Comparison of ENCODE assay signal across 9 cellular contexts in genomic region chr11:27722945-27723344, GRCh38. TPM values are rescaled to one million over a fixed set of nuclear protein-coding genes. Genes with fewer than 3 reads are reported as not detected.
DNase-seq lines count a peak whose midpoint lies in the region; ATAC-seq and TF ChIP-seq lines count a peak whose summit lies in the region.
"Had no signal": no experiment of that assay in that cellular context is flagged by ENCODE, and none has a peak within 500 bp of the region (broad histone marks: within the 10 kb centered on the region; RNA-seq: fewer than 3 reads in every experiment).

No MANE protein-coding gene starts in this region.

- H3K4me1 ChIP-seq in heart left ventricle (peaks cover 0 to 33% (median 5%) of the 10 kb centered on the region in 12 donors), adipocyte (ENCODE audit: control insufficient read depth, insufficient read depth, low read length) (peaks cover 14% of the 10 kb centered on the region), iPS DF 6.9 (ENCODE audit: control insufficient read depth, insufficient read depth, low read length) (peaks cover 5% of the 10 kb centered on the region; the same call in 1 of the 2 replicates), thoracic aorta (ENCODE audit: control insufficient read depth in 1 of 2, low read depth in 2 of 2) (peaks cover 17 to 19% of the 10 kb centered on the region in 2 donors)

- H3K27ac ChIP-seq in heart left ventricle (no peak overlapping the region), iPS DF 6.9 (ENCODE audit: low read length) (no peak overlapping the region), thoracic aorta (no peak overlapping the region)

- TF ChIP-seq CTCF in heart left ventricle (IDR thresholded peaks at IDR 0.05) (no peak), thoracic aorta (IDR thresholded peaks at IDR 0.05) (no peak)

- no peak for TF ChIP-seq POLR2A in heart left ventricle (IDR thresholded peaks at IDR 0.05)

- H3K36me3 ChIP-seq in heart left ventricle (no peaks in the 10 kb centered on the region), adipocyte (ENCODE audit: control insufficient read depth, insufficient read depth, low read length, severe bottlenecking) (no peaks in the 10 kb centered on the region), iPS DF 6.9 (ENCODE audit: control insufficient read depth, insufficient read depth, low read length) (no peaks in the 10 kb centered on the region), thoracic aorta (no peaks in the 10 kb centered on the region)

- 0 to 3% (median 2%) methylated on average over 16 to 19 of the region's 19 CpGs for WGBS in heart left ventricle, 4 donors
- WGBS in iPS DF 6.9 (ENCODE audit: insufficient coverage, insufficient read length), result no CpG with 5 or more reads among the region's 19 CpGs

- ATAC-seq in heart left ventricle, result no peak
- ATAC-seq in Right ventricle myocardium superior (ENCODE audit: poor library complexity), result no peak
- no peak for ATAC-seq in thoracic aorta (ENCODE audit: insufficient number of reproducible peaks, low FRiP score, low read depth)
- ATAC-seq in HG02870 (IDR thresholded peaks at IDR 0.05; ENCODE audit: unreplicated experiment), result no peak

- H3K9me3 ChIP-seq in heart left ventricle, result no peaks in the 10 kb centered on the region
- H3K9me3 ChIP-seq in adipocyte (ENCODE audit: control insufficient read depth, low read length), result no peaks in the 10 kb centered on the region
- H3K9me3 ChIP-seq in iPS DF 6.9 (ENCODE audit: control insufficient read depth, insufficient read depth, low read length), result no peaks in the 10 kb centered on the region
- no peaks in the 10 kb centered on the region for H3K9me3 ChIP-seq in thoracic aorta

- H3K27me3 ChIP-seq in heart left ventricle (peaks cover 23 to 74% (median 53%) of the 10 kb centered on the region in 9 donors), adipocyte (replicated peaks; ENCODE audit: control insufficient read depth, insufficient read depth, low read length) (peaks cover 43% of the 10 kb centered on the region), iPS DF 6.9 (ENCODE audit: control insufficient read depth, insufficient read depth, low read length) (peaks cover 13% of the 10 kb centered on the region), thoracic aorta (replicated peaks; ENCODE audit: insufficient read depth) (peaks cover 9% of the 10 kb centered on the region)

- H3K4me3 ChIP-seq in heart left ventricle (peak overlapping the region in 10 of 12 donors; percentile 16 to 53 (median 43)), adipocyte (ENCODE audit: low read length) (peak overlapping the region; percentile 77), iPS DF 6.9 (ENCODE audit: low read length) (peak overlapping the region; percentile 63; the same call in 1 of the 2 replicates), thoracic aorta (peak overlapping the region; percentile 65)

- H3K9ac ChIP-seq in adipocyte (ENCODE audit: low read length), result no peak overlapping the region

- intact Hi-C loops in heart left ventricle (cut with DNase I), result no loop called here
- intact Hi-C loops in Right ventricle myocardium superior (cut with DNase I), result no loop called here
- intact Hi-C loops in posterior vena cava (cut with DNase I), result loop anchor here in 1 of 2 donors (10.0 kb wide), 1 partner anchor 132 kb away; no protein-coding TSS in a partner anchor

- no peak for DNase-seq in heart left ventricle
- no peak for DNase-seq in Right ventricle myocardium superior
- peak; percentile 26 for DNase-seq in adipocyte (ENCODE audit: low read depth)
- DNase-seq in iPS DF 6.9 (ENCODE audit: low read depth, low spot score), result no peak
- DNase-seq in thoracic aorta (ENCODE audit: low spot score), result no peak
- no peak for DNase-seq in posterior vena cava (ENCODE audit: low spot score)
- no peak for DNase-seq in stimulated activated naive CD4-positive, alpha-beta T cell treated with Interleukin-2 at 50 U/mL for 16 hours (lab: John Stamatoyannopoulos, UW)

RNA-seq across cellular contexts. Expression of gene BDNF, which starts 22.7 kb away (rescaled TPM):
- total RNA-seq in heart left ventricle, result 1 to 10 TPM; 2.1 to 8.5 (median 3.8) TPM
- polyA plus RNA-seq in heart left ventricle, result 1 to 10 TPM in 1 of 2 donors, under 1 TPM in 1; 0.93 to 3.1 TPM
- 4.0 TPM for total RNA-seq in Right ventricle myocardium superior
- total RNA-seq in thoracic aorta, result 1 to 10 TPM in 1 of 2 donors, under 1 TPM in 1; 0.42 to 4.7 TPM
- total RNA-seq in posterior vena cava, result 10 to 100 TPM; 12.5 to 35.7 TPM
- total RNA-seq: activated CD8-positive, alpha-beta memory T cell treated with anti-CD3 and anti-CD28 coated beads for 36 hours had no signal
